10 cellular contexts compared by ENCODE assay signal in the genomic region with DNA sequence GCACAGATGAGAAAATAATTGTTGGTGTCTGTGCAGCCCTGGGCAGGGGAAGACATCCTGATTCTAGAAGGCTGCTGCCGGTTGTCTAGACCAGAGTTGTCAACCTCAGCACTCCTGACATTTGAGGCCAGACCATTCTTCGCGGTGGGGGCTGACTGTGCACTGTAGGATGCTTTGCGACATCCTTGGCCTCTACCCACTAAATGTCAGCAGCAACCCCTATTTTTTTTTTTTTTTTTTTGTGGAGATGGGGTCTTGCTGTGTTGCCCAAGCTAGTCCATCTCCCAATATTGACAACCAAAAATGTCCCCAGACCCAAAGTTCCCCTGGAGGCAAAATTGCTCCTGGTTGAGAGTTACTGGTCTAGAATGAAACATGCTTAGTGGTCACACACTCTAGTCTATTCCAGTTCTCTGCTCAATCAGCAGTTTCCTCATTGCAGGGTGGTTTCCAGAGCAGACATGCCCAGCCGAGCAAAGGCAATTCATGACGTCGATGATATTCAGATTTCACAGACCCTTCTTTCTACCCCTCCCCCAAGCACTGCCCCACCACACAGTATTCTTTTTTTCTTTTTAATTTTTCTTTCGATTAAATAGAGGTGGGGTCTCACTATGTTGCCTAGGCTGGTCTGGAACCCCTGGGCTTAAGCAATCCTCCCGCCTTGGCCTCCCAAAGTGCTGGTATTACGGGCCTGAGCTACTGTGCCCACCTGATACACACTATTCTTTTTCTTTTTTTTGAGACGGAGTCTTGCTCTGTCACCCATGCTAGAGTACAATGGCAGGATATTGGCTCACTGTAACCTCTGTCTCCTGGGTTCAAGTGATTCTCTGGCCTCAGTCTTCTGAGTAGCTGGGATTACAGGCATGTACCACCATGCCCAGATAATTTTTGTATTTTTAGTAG. TPM values are rescaled to one million over a fixed set of nuclear protein-coding genes. Genes with fewer than 3 reads are reported as not detected.
DNase-seq lines count a peak whose midpoint lies in the region; ATAC-seq and TF ChIP-seq lines count a peak whose summit lies in the region.
"Had no signal": no experiment of that assay in that cellular context is flagged by ENCODE, and none has a peak within 500 bp of the region (broad histone marks: within the 10 kb centered on the region; RNA-seq: fewer than 3 reads in every experiment).

No MANE protein-coding gene starts in this region.

- no peak overlapping the region for H3K4me3 ChIP-seq in effector memory CD4-positive, alpha-beta T cell (ENCODE audit: insufficient read depth, low read depth, low read length, poor library complexity, severe bottlenecking)
- no peak overlapping the region for H3K4me3 ChIP-seq in lower leg skin (ENCODE audit: low read depth, poor library complexity, severe bottlenecking)

- H3K27me3 ChIP-seq in effector memory CD4-positive, alpha-beta T cell (replicated peaks; ENCODE audit: control insufficient read depth, insufficient read depth, low read length, poor library complexity, severe bottlenecking) = no peaks in the 10 kb centered on the region
- H3K27me3 ChIP-seq: neutrophil had no signal

- H3K27ac Mint-ChIP-seq in activated CD8-positive, alpha-beta memory T cell treated with anti-CD3 and anti-CD28 coated beads, Interleukin-2, amount 10 ng/mL, durations not matched to agents 7 days and 5 days = peak overlapping the region; percentile 66
- H3K27ac Mint-ChIP-seq in activated B cell treated with CpG ODN at 0.5 μM for 24 hours = peak overlapping the region; percentile 97
- peak overlapping the region in 1 of 2 donors; percentile 67 for H3K27ac Mint-ChIP-seq in stimulated activated naive CD8-positive, alpha-beta T cell treated with anti-CD3 and anti-CD28 coated beads, Interleukin-15, amount 100 ng/mL, for 72 hours

- peak; percentile 88 for ATAC-seq in activated CD8-positive, alpha-beta memory T cell treated with anti-CD3 and anti-CD28 coated beads, Interleukin-2, amount 10 ng/mL, durations not matched to agents 7 days and 5 days
- ATAC-seq in HG03064 (IDR thresholded peaks at IDR 0.05; ENCODE audit: low read depth, unreplicated experiment) (peak; percentile 40), activated B cell treated with CpG ODN at 0.5 μM for 24 hours (ENCODE audit: low read depth) (peak; percentile 74), HG02623 (IDR thresholded peaks at IDR 0.05; ENCODE audit: unreplicated experiment) (no peak)
- peak; percentile 81 for ATAC-seq in stimulated activated naive CD8-positive, alpha-beta T cell treated with anti-CD3 and anti-CD28 coated beads, Interleukin-15, amount 100 ng/mL, for 72 hours

- CTCF ChIA-PET in activated CD8-positive, alpha-beta memory T cell treated with anti-CD3 and anti-CD28 coated beads, Interleukin-2, amount 10 ng/mL, durations not matched to agents 7 days and 5 days (lab: Charles Lee) = interaction anchor here (0.7 to 1.9 kb wide), 3 partner anchors 13 to 1851 kb away, joined by 3 to 5 read pairs (median 3); no protein-coding TSS in a partner anchor
- CTCF ChIA-PET in activated B cell treated with CpG ODN at 0.5 μM for 24 hours (lab: Charles Lee) = interaction anchor here (0.6 to 1.2 kb wide), 3 partner anchors 22 to 1973 kb away, joined by 3 to 4 read pairs (median 3); a partner anchor contains a TSS

- H3K4me1 Mint-ChIP-seq in activated CD8-positive, alpha-beta memory T cell treated with anti-CD3 and anti-CD28 coated beads, Interleukin-2, amount 10 ng/mL, durations not matched to agents 7 days and 5 days = peaks cover 13% of the 10 kb centered on the region
- H3K4me1 Mint-ChIP-seq in activated B cell treated with CpG ODN at 0.5 μM for 24 hours = peaks cover 82% of the 10 kb centered on the region
- H3K4me1 Mint-ChIP-seq in stimulated activated naive CD8-positive, alpha-beta T cell treated with anti-CD3 and anti-CD28 coated beads, Interleukin-15, amount 100 ng/mL, for 72 hours = peaks cover 17% of the 10 kb centered on the region

- TF ChIP-seq POLR2A in lower leg skin (IDR thresholded peaks at IDR 0.05) = no peak

- no peaks in the 10 kb centered on the region for H3K27me3 Mint-ChIP-seq in activated CD8-positive, alpha-beta memory T cell treated with anti-CD3 and anti-CD28 coated beads, Interleukin-2, amount 10 ng/mL, durations not matched to agents 7 days and 5 days
- no peaks in the 10 kb centered on the region for H3K27me3 Mint-ChIP-seq in activated B cell treated with CpG ODN at 0.5 μM for 24 hours
- H3K27me3 Mint-ChIP-seq in stimulated activated naive CD8-positive, alpha-beta T cell treated with anti-CD3 and anti-CD28 coated beads, Interleukin-15, amount 100 ng/mL, for 72 hours = no peaks in the 10 kb centered on the region

- peak; percentile 68 for DNase-seq in activated CD8-positive, alpha-beta memory T cell treated with anti-CD3 and anti-CD28 coated beads, Interleukin-2, amount 10 ng/mL, durations not matched to agents 7 days and 5 days
- DNase-seq in activated CD8-positive, alpha-beta memory T cell treated with anti-CD3 and anti-CD28 coated beads for 24 hours = no peak
- DNase-seq in activated B cell treated with CpG ODN at 0.5 μM for 24 hours (no peak), lower leg skin (ENCODE audit: low spot score in 2 of 2) (no peak)
- no peak for DNase-seq in stimulated activated naive CD8-positive, alpha-beta T cell treated with anti-CD3 and anti-CD28 coated beads, Interleukin-15, amount 100 ng/mL, for 72 hours
- no peak for DNase-seq in effector memory CD4-positive, alpha-beta T cell

- no peaks in the 10 kb centered on the region for H3K9me3 ChIP-seq in effector memory CD4-positive, alpha-beta T cell (ENCODE audit: control insufficient read depth, low read length)
- H3K9me3 ChIP-seq: neutrophil had no signal

- no peak overlapping the region for H3K4me3 Mint-ChIP-seq in activated CD8-positive, alpha-beta memory T cell treated with anti-CD3 and anti-CD28 coated beads, Interleukin-2, amount 10 ng/mL, durations not matched to agents 7 days and 5 days
- H3K4me3 Mint-ChIP-seq in activated B cell treated with CpG ODN at 0.5 μM for 24 hours = peak overlapping the region; percentile 72
- no peak overlapping the region for H3K4me3 Mint-ChIP-seq in stimulated activated naive CD8-positive, alpha-beta T cell treated with anti-CD3 and anti-CD28 coated beads, Interleukin-15, amount 100 ng/mL, for 72 hours

- TF ChIP-seq CTCF in activated B cell treated with CpG ODN at 0.5 μM for 24 hours (IDR thresholded peaks at IDR 0.05) (no peak), lower leg skin (IDR thresholded peaks at IDR 0.05) (no peak)

- intact Hi-C loops in activated B cell treated with CpG ODN at 0.5 μM for 24 hours (cut with micrococcal nuclease) = loop anchor here (1.0 to 10.0 kb wide), 6 partner anchors 8 to 690 kb away; a partner anchor contains a TSS
- intact Hi-C loops in lower leg skin (cut with DNase I; ENCODE audit: low total_unique reads) = no loop called here

- H3K4me1 ChIP-seq in effector memory CD4-positive, alpha-beta T cell (ENCODE audit: control insufficient read depth, insufficient read depth, low read length, poor library complexity, severe bottlenecking) = no peaks in the 10 kb centered on the region

- no peaks in the 10 kb centered on the region for H3K9me3 Mint-ChIP-seq in activated CD8-positive, alpha-beta memory T cell treated with anti-CD3 and anti-CD28 coated beads, Interleukin-2, amount 10 ng/mL, durations not matched to agents 7 days and 5 days (ENCODE audit: low read depth)
- H3K9me3 Mint-ChIP-seq in activated B cell treated with CpG ODN at 0.5 μM for 24 hours = no peaks in the 10 kb centered on the region
- H3K9me3 Mint-ChIP-seq in stimulated activated naive CD8-positive, alpha-beta T cell treated with anti-CD3 and anti-CD28 coated beads, Interleukin-15, amount 100 ng/mL, for 72 hours = no peaks in the 10 kb centered on the region

- POLR2A ChIA-PET in activated B cell treated with CpG ODN at 0.5 μM for 24 hours (lab: Charles Lee) = interaction anchor here (0.7 to 48.2 kb wide), 3 partner anchors 18 to 1186 kb away, joined by 9 to 2404 read pairs (median 1040); a partner anchor contains a TSS

- H3K36me3 Mint-ChIP-seq in activated CD8-positive, alpha-beta memory T cell treated with anti-CD3 and anti-CD28 coated beads, Interleukin-2, amount 10 ng/mL, durations not matched to agents 7 days and 5 days = no peaks in the 10 kb centered on the region
- H3K36me3 Mint-ChIP-seq in activated B cell treated with CpG ODN at 0.5 μM for 24 hours (ENCODE audit: low read depth) = no peaks in the 10 kb centered on the region

- no peak overlapping the region for H3K27ac ChIP-seq in effector memory CD4-positive, alpha-beta T cell (ENCODE audit: insufficient read depth, low read length, poor library complexity, severe bottlenecking)
- H3K27ac ChIP-seq: neutrophil, VCaP had no signal

- no peaks in the 10 kb centered on the region for H3K36me3 ChIP-seq in effector memory CD4-positive, alpha-beta T cell (ENCODE audit: control insufficient read depth, insufficient read depth, low read length)
- H3K36me3 ChIP-seq: neutrophil had no signal

- WGBS in lower leg skin, 2 donors = 69 to 78% methylated on average over 11 of the region's 11 CpGs

RNA-seq across cellular contexts. Expression of a gene that starts 9.0 kb away (rescaled TPM):
- total RNA-seq in activated CD8-positive, alpha-beta memory T cell treated with anti-CD3 and anti-CD28 coated beads, Interleukin-2, amount 10 ng/mL, durations not matched to agents 7 days and 5 days = not detected
- total RNA-seq in activated B cell treated with CpG ODN at 0.5 μM for 24 hours (5.2 and 7.1 TPM in 2 replicates), lower leg skin (1 to 10 TPM in 1 of 4 donors, under 1 TPM in 3; 0.42 to 1.6 (median 0.62) TPM)

RNA-seq across cellular contexts. Expression of a gene that starts 13.2 kb away (rescaled TPM):
- 10 to 100 TPM; 41.2 to 80.3 TPM for total RNA-seq in activated CD8-positive, alpha-beta memory T cell treated with anti-CD3 and anti-CD28 coated beads, Interleukin-2, amount 10 ng/mL, durations not matched to agents 7 days and 5 days
- total RNA-seq in activated B cell treated with CpG ODN at 0.5 μM for 24 hours (636 and 647 TPM in 2 replicates), lower leg skin (100 to 1,000 TPM in 3 of 4 donors, 10 to 100 TPM in 1; 97.9 to 169 (median 144) TPM)

RNA-seq across cellular contexts. Expression of a gene that starts 24.6 kb away (rescaled TPM):
- total RNA-seq in activated CD8-positive, alpha-beta memory T cell treated with anti-CD3 and anti-CD28 coated beads, Interleukin-2, amount 10 ng/mL, durations not matched to agents 7 days and 5 days = 100 to 1,000 TPM; 251 to 292 TPM
- 166 and 181 TPM in 2 replicates for total RNA-seq in activated B cell treated with CpG ODN at 0.5 μM for 24 hours
- total RNA-seq in lower leg skin = 1 to 10 TPM; 1.5 to 2.7 (median 1.7) TPM

RNA-seq across cellular contexts. Expression of a gene that starts 26.6 kb away (rescaled TPM):
- total RNA-seq in activated CD8-positive, alpha-beta memory T cell treated with anti-CD3 and anti-CD28 coated beads, Interleukin-2, amount 10 ng/mL, durations not matched to agents 7 days and 5 days = 100 to 1,000 TPM; 347 to 431 TPM
- total RNA-seq in activated B cell treated with CpG ODN at 0.5 μM for 24 hours (746 and 896 TPM in 2 replicates), lower leg skin (10 to 100 TPM; 31.6 to 44.8 (median 39.0) TPM)

RNA-seq across cellular contexts. Expression of a gene that starts 31.7 kb away (rescaled TPM):
- total RNA-seq in activated CD8-positive, alpha-beta memory T cell treated with anti-CD3 and anti-CD28 coated beads, Interleukin-2, amount 10 ng/mL, durations not matched to agents 7 days and 5 days = 100 to 1,000 TPM; 145 to 164 TPM
- total RNA-seq in activated B cell treated with CpG ODN at 0.5 μM for 24 hours (3.8 TPM in 2 replicates), lower leg skin (1 to 10 TPM; 1.7 to 4.1 (median 2.9) TPM)

Comparison
In these comparisons a context has a peak if more than half of its experiments do, and no peak if none do; other contexts are left out.
1. RNA of a gene that starts 24.6 kb away (total RNA-seq): 251 to 292 TPM in activated CD8-positive, alpha-beta memory T cell treated with anti-CD3 and anti-CD28 coated beads, Interleukin-2, amount 10 ng/mL, durations not matched to agents 7 days and 5 days and 166 to 181 TPM in activated B cell treated with CpG ODN at 0.5 μM for 24 hours; 1.5 to 2.7 TPM in lower leg skin; every median in the first group is over 10 times any median in the second.